ENCODE assay signal across 19 cellular contexts in genomic region chr19:17623224-17623935, GRCh38.
"Had no signal": no experiment of that assay in that cellular context is flagged by ENCODE, and none has a peak within 500 bp of the region (broad histone marks: within the 10 kb centered on the region; RNA-seq: fewer than 3 reads in every experiment).

No MANE protein-coding gene starts in this region.

- H3K9me3 Mint-ChIP-seq: activated T-helper 2 cell treated with anti-CD3 and anti-CD28 coated beads, Interferon-gamma antibody, Interleukin-2, Interleukin-4, amounts not matched to agents 10 μg/mL and 5 μg/mL and 100 μg/mL, durations not matched to agents 14 hours and 24 hours and 36 hours; central memory CD8-positive, alpha-beta T cell had no signal

- H3K27ac Mint-ChIP-seq: activated CD4-positive, alpha-beta T cell treated with anti-CD3 and anti-CD28 coated beads for 36 hours; activated T-helper 2 cell treated with anti-CD3 and anti-CD28 coated beads, Interferon-gamma antibody, Interleukin-2, Interleukin-4, amounts not matched to agents 10 μg/mL and 5 μg/mL and 100 μg/mL, durations not matched to agents 14 hours and 24 hours and 36 hours; brain had no signal

- H3K27me3 Mint-ChIP-seq: brain had no signal

- DNase-seq: activated CD4-positive, alpha-beta memory T cell treated with anti-CD3 and anti-CD28 coated beads, Interleukin-2, amount 10 ng/mL, durations not matched to agents 7 days and 5 days; activated CD4-positive, alpha-beta T cell treated with anti-CD3 and anti-CD28 coated beads, Interleukin-2, amount 50 U/mL, for 1 hour; activated naive CD4-positive, alpha-beta T cell treated with anti-CD3 and anti-CD28 coated beads, Interleukin-2, amount 50 U/mL, for 16 hours; activated T-cell treated with anti-CD3 and anti-CD28 coated beads for 4 hours; amniotic stem cell; Karpas-422; MM.1S; NCI-H1105 treated with DMSO at 0.1 percent for 48 hours; NCI-H1436 treated with DMSO at 0.1 percent for 48 hours; NCI-H187; NCI-H2081; NCI-H510A treated with DMSO at 0.1 percent for 48 hours; NCI-H69; SIG-M5 had no signal

- H3K4me3 Mint-ChIP-seq: activated CD4-positive, alpha-beta memory T cell treated with anti-CD3 and anti-CD28 coated beads, Interleukin-2, amount 10 ng/mL, durations not matched to agents 7 days and 5 days; activated CD4-positive, alpha-beta T cell treated with anti-CD3 and anti-CD28 coated beads for 36 hours; brain; central memory CD8-positive, alpha-beta T cell had no signal

- H3K4me1 Mint-ChIP-seq: activated CD4-positive, alpha-beta T cell treated with anti-CD3 and anti-CD28 coated beads for 36 hours; brain; central memory CD8-positive, alpha-beta T cell had no signal

- H3K27ac ChIP-seq: VCaP had no signal
